Comparison of ENCODE assay signal across 2 cellular contexts in the genomic region with DNA sequence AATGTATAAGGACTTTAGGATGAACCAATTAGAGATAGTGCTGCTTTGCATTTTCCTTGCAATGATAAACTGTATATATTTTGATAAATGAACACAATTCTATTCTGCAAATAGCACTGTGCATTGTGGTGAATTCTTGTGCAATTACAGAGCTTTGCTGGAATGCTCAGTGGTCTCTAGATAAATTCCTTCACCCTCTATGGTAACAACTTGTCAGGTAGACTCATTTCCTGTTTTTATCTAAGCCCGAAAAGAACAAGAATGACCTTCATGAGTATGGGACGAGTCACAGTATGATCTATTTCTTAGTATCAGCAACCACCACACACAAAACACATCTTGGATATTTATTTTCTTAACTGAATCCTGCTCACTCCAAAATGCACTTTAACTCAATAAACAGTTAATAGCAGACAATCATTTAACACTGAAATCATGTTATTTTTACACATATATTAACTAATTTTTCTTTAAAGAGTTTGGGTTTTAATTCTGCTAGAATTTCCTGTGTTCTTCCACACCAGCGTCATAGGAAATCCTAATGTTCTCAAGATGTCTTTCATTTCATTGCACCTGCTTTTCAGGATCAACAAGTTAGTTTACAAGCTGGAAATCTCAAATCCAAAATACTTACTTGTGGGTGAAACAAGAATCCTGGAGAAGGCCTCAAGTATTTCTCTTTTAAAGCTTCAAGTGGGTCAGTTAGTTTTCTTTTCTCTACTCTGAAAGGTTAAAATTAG.
TF ChIP-seq lines count a peak whose summit lies in the region.

No MANE protein-coding gene starts in this region.

TF ChIP-seq in IMR-90, 13 proteins besides CTCF, POLR2A, EP300 and RAD21:
- no peak for TF ChIP-seq MAZ (IDR thresholded peaks at IDR 0.05; ENCODE audit: borderline replicate concordance, low read depth, low read length)
- TF ChIP-seq CEBPB (IDR thresholded peaks at IDR 0.05; ENCODE audit: low read depth, low read length): peak; percentile 94
- no peak for TF ChIP-seq CHD1 (IDR thresholded peaks at IDR 0.05; ENCODE audit: low read depth, low read length)
- no peak for TF ChIP-seq NFE2L2 (IDR thresholded peaks at IDR 0.05; ENCODE audit: low read depth, low read length)
- TF ChIP-seq RFX5 (IDR thresholded peaks at IDR 0.05; ENCODE audit: low read depth, low read length): no peak
- no peak for TF ChIP-seq USF2 (IDR thresholded peaks at IDR 0.05; ENCODE audit: low read depth, low read length)
- TF ChIP-seq MXI1 (IDR thresholded peaks at IDR 0.05; ENCODE audit: borderline replicate concordance, low read depth, low read length): no peak
- peak; percentile 86 for TF ChIP-seq RCOR1 (IDR thresholded peaks at IDR 0.05; ENCODE audit: insufficient replicate concordance, low read length)
- TF ChIP-seq, protein P1, sequence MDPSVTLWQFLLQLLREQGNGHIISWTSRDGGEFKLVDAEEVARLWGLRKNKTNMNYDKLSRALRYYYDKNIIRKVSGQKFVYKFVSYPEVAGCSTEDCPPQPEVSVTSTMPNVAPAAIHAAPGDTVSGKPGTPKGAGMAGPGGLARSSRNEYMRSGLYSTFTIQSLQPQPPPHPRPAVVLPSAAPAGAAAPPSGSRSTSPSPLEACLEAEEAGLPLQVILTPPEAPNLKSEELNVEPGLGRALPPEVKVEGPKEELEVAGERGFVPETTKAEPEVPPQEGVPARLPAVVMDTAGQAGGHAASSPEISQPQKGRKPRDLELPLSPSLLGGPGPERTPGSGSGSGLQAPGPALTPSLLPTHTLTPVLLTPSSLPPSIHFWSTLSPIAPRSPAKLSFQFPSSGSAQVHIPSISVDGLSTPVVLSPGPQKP (IDR thresholded peaks at IDR 0.05; ENCODE audit: borderline replicate concordance, low read depth, low read length): no peak
- peak; percentile 25; the same call in 1 of the 2 replicates for TF ChIP-seq FOS (IDR thresholded peaks at IDR 0.05; ENCODE audit: low read depth, low read length)
- TF ChIP-seq MAFK (IDR thresholded peaks at IDR 0.05; ENCODE audit: low read depth, low read length): 0 out of 2 replicates have a peak, but pooled peaks have one; percentile 16
- TF ChIP-seq SMC3 (IDR thresholded peaks at IDR 0.05; ENCODE audit: low read depth, low read length): no peak
- no peak for TF ChIP-seq BHLHE40 (IDR thresholded peaks at IDR 0.05; ENCODE audit: low read depth, low read length)

TF ChIP-seq in K562, 482 proteins besides CTCF, POLR2A, EP300 and RAD21:
- TF ChIP-seq SPI1 (IDR thresholded peaks at IDR 0.05; ENCODE audit: borderline replicate concordance, low read depth, low read length) (peak; percentile 3; the same call in 1 of the 2 replicates), CC2D1A (IDR thresholded peaks at IDR 0.05) (no peak), SIN3B (IDR thresholded peaks at IDR 0.05; ENCODE audit: low read depth) (no peak), ZNF282 (CRISPR knock-in tag; IDR thresholded peaks at IDR 0.05) (no peak), ARID1B (IDR thresholded peaks at IDR 0.05) (0 out of 2 replicates have a peak, but pooled peaks have one; percentile 20), POLR2G (IDR thresholded peaks at IDR 0.05; ENCODE audit: low read depth, low read length) (no peak), HMG20B (CRISPR knock-in tag; IDR thresholded peaks at IDR 0.05) (no peak)
